Comparison of ENCODE assay signal across 15 cellular contexts in the genomic region with DNA sequence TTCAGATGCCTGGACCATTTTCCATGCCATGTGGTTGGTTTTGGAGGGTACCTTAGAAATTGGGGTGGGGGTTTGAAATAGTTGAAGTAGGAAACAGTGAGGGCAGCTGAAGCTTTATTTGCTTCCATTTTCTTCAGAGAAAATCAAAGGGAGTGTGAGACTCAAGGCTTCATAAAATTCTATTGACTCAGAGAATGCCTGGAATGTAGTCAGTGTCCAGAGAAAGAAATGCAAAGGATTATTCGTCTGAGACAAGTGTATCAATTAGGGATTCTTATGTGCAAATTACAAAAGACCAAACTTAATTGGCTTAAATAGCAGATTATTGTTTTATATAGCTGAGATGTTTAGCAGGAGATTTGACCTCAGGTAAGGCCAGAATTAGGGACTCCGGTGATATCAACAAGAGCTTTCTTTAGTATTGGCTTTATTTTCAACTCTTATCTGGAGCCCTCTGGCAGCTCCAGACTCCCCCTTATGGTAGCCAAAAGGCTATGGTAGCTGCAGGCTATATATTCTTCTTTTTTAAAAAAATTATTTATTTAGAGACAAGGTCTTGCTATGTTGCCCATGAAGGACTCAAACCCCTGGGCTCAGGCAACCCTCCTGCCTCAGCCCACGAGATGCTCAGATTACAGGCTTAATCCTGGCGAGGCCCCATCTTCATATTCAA. TPM values are rescaled to one million over a fixed set of nuclear protein-coding genes. Genes with fewer than 3 reads are reported as not detected.
DNase-seq lines count a peak whose midpoint lies in the region; ATAC-seq and TF ChIP-seq lines count a peak whose summit lies in the region.
"Had no signal": no experiment of that assay in that cellular context is flagged by ENCODE, and none has a peak within 500 bp of the region (broad histone marks: within the 10 kb centered on the region; RNA-seq: fewer than 3 reads in every experiment).

No MANE protein-coding gene starts in this region.

- TF ChIP-seq CTCF in GM06990 (IDR thresholded peaks at IDR 0.05; ENCODE audit: insufficient read depth, low read length, poor library complexity, severe bottlenecking) (peak; percentile 48), PC-3 (conservative IDR thresholded peaks at IDR 0.05; ENCODE audit: low read depth, low read length) (peak; percentile 35; the same call in 1 of the 2 replicates), fibroblast of pulmonary artery (IDR thresholded peaks at IDR 0.05; ENCODE audit: low read length, missing control alignments) (peak; percentile 32), progenitor cell of endocrine pancreas (IDR thresholded peaks at IDR 0.05; ENCODE audit: unreplicated experiment) (no peak)

- intact Hi-C loops in PC-3 (cut with micrococcal nuclease) = loop anchor here (1.0 to 5.0 kb wide), 2 partner anchors 21 to 38 kb away; a partner anchor contains a TSS

- no peak overlapping the region for H3K27ac ChIP-seq in PC-3 (ENCODE audit: low read length)
- H3K27ac ChIP-seq: HL-60 had no signal

- no peaks in the 10 kb centered on the region for H4K20me1 ChIP-seq in PC-3 (ENCODE audit: low read length)

- POLR2A ChIA-PET in PC-3 (lab: Charles Lee; ENCODE audit: unreplicated experiment) = no interaction called here

- no peak overlapping the region for H3K27ac Mint-ChIP-seq in progenitor cell of endocrine pancreas

- no peaks in the 10 kb centered on the region for H3K9me3 ChIP-seq in PC-3 (ENCODE audit: low read length)

- no peaks in the 10 kb centered on the region for H3K79me2 ChIP-seq in PC-3 (ENCODE audit: low read length)

- no peak overlapping the region for H3K4me3 ChIP-seq in GM06990 (replicated peaks; ENCODE audit: low read depth, low read length)
- H3K4me3 ChIP-seq in PC-3 (ENCODE audit: low read length) = no peak overlapping the region
- no peak overlapping the region for H3K4me3 ChIP-seq in fibroblast of pulmonary artery (replicated peaks; ENCODE audit: low read depth, low read length)

- H3K27me3 Mint-ChIP-seq in progenitor cell of endocrine pancreas = no peaks in the 10 kb centered on the region

- no TSS peak for BruUV-seq in PC-3 (replicated peaks; lab: Mats Ljungman, UMichigan)

- H3K36me3 ChIP-seq in GM06990 (ENCODE audit: control insufficient read depth, insufficient read depth, low read length) = no peaks in the 10 kb centered on the region
- H3K36me3 ChIP-seq in PC-3 (ENCODE audit: low read depth, low read length) = no peaks in the 10 kb centered on the region

- no peak for ATAC-seq in PC-3

- DNase-seq in AG08395 (ENCODE audit: low spot score) (peak; percentile 47), GM06990 (ENCODE audit: extremely low read depth, insufficient read length) (no peak), PC-3 (no peak), fibroblast of pulmonary artery (ENCODE audit: low read depth) (no peak), progenitor cell of endocrine pancreas (ENCODE audit: low spot score, unreplicated experiment) (no peak), pons (ENCODE audit: low spot score) (no peak), COLO829 (ENCODE audit: low spot score) (no peak), NCI-H774 (lab: John Stamatoyannopoulos, UW) (no peak)
- DNase-seq: aorta, hypothalamus, mammary epithelial cell, NCI-H1048, NCI-H446 treated with DMSO at 0.1 percent for 48 hours, Right ventricle myocardium superior had no signal

- no peaks in the 10 kb centered on the region for H3F3A ChIP-seq in PC-3 (ENCODE audit: low read length, unreplicated experiment)

- CTCF ChIA-PET in PC-3 (lab: Charles Lee) = interaction anchor here (1.6 kb wide), 1 partner anchor 22 kb away, joined by 8 read pairs; no protein-coding TSS in a partner anchor

- H3K9me2 ChIP-seq in PC-3 (replicated peaks; ENCODE audit: low read length) = no peaks in the 10 kb centered on the region

- H3K9ac ChIP-seq in PC-3 (ENCODE audit: low read length) = no peak overlapping the region

- no peak overlapping the region for H3K4me2 ChIP-seq in PC-3 (ENCODE audit: low read length)

- H3K4me1 ChIP-seq in PC-3 (ENCODE audit: insufficient read depth, low read length) = peaks cover 22% of the 10 kb centered on the region

- peaks cover 15% of the 10 kb centered on the region for H3K4me1 Mint-ChIP-seq in progenitor cell of endocrine pancreas (ENCODE audit: low read depth)

- H3K4me3 Mint-ChIP-seq in progenitor cell of endocrine pancreas (ENCODE audit: low read depth) = no peak overlapping the region

- no peak overlapping the region for H2AFZ ChIP-seq in PC-3 (ENCODE audit: low read length)

- H3K27me3 ChIP-seq in GM06990 (replicated peaks; ENCODE audit: control insufficient read depth, insufficient read depth, low read length) (no peaks in the 10 kb centered on the region), PC-3 (ENCODE audit: low read length) (0 out of 2 replicates have a peak, but pooled peaks cover 3% of the 10 kb centered on the region)

- no peaks in the 10 kb centered on the region for H3K36me3 Mint-ChIP-seq in progenitor cell of endocrine pancreas (ENCODE audit: insufficient read depth)

- peaks cover 3% of the 10 kb centered on the region for H3K9me3 Mint-ChIP-seq in progenitor cell of endocrine pancreas (ENCODE audit: low read depth)

RNA-seq across cellular contexts. Expression of a gene that starts 38.9 kb away (rescaled TPM):
- total RNA-seq in PC-3 (2014; rRNA removed) (198 and 245 TPM in 2 replicates), progenitor cell of endocrine pancreas (48.2 and 50.0 TPM in 2 replicates)

RNA-seq across cellular contexts. Expression of a gene that starts 41.6 kb away (rescaled TPM):
- total RNA-seq in PC-3 (2014; rRNA removed) (20.6 and 33.3 TPM in 2 replicates), progenitor cell of endocrine pancreas (38.2 and 43.1 TPM in 2 replicates)
